In the genomic region with DNA sequence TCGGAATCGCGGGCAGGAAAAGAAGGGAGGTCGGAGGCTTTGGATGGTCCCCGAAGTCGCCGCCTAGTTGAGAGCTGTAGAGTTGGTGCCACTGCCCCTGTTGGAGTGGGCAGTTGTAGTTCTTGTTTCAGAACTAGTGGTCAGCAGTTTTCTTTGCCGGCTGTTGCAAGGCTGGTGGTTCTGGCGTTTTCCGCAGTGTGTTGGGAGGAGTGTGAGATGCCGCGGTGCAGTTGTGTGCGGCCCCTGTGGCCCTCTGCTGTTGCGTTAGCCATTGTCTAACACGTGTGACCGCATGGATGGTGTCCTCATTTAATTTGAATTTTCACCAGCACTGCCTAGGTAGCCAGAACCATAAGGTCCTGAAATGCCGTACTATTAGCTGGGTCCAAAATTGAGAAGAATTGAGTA, we compare ENCODE assay signal across 8 cellular contexts. TPM values are rescaled to one million over a fixed set of nuclear protein-coding genes. Genes with fewer than 3 reads are reported as not detected.
A peak's percentile ranks its signal among the peaks of the same experiment; 100 is the strongest.
DNase-seq lines count a peak whose midpoint lies in the region; ATAC-seq and TF ChIP-seq lines count a peak whose summit lies in the region.

No MANE protein-coding gene starts in this region.

- peaks cover 12% of the 10 kb centered on the region for H3K36me3 Mint-ChIP-seq in chondrocyte (ENCODE audit: low read depth)

- H3K56ac ChIP-seq in mesendoderm (ENCODE audit: low read length), result peak overlapping the region; percentile 97

- peak overlapping the region; percentile 92 for H3K4me3 Mint-ChIP-seq in chondrocyte (ENCODE audit: unreplicated experiment)

- no peak overlapping the region for H4K8ac ChIP-seq in mesendoderm (ENCODE audit: low read depth, low read length)

- H3K4me2 ChIP-seq in Karpas-422 (ENCODE audit: low read depth, low read length, poor library complexity, severe bottlenecking) (peak overlapping the region; percentile 84), mesendoderm (ENCODE audit: low read length) (peak overlapping the region; percentile 61)

- intact Hi-C loops in aorta (cut with DNase I), result loop anchor here (2.0 to 10.0 kb wide), 3 partner anchors 25 to 739 kb away; a partner anchor contains a TSS

- peaks cover 56% of the 10 kb centered on the region for H4K20me1 ChIP-seq in Karpas-422 (ENCODE audit: insufficient read depth, low read depth, low read length)

- H3K79me2 ChIP-seq in Karpas-422 (ENCODE audit: low read length) (peaks cover 75% of the 10 kb centered on the region), mesendoderm (ENCODE audit: control insufficient read depth, insufficient read depth, low read length) (peaks cover 63% of the 10 kb centered on the region)

- H3K9me2 ChIP-seq in Karpas-422 (replicated peaks; ENCODE audit: insufficient read depth, low read length), result no peaks in the 10 kb centered on the region

- no peaks in the 10 kb centered on the region for H3K9me3 ChIP-seq in Karpas-422 (ENCODE audit: low read length)
- H3K9me3 ChIP-seq in aorta (ENCODE audit: control insufficient read depth, low read length), result no peaks in the 10 kb centered on the region

- no peak overlapping the region for H3K18ac ChIP-seq in mesendoderm (ENCODE audit: low read length)

- no CpG with 5 or more reads among the region's 17 CpGs for WGBS in mesendoderm (ENCODE audit: extremely low coverage, insufficient coverage, low lambda C conversion rate)
- WGBS in aorta, 2 donors, result 0% methylated on average over 17 of the region's 17 CpGs

- H2AFZ ChIP-seq in Karpas-422 (ENCODE audit: low read length), result no peak overlapping the region

- H3K27ac Mint-ChIP-seq in chondrocyte (ENCODE audit: unreplicated experiment), result peak overlapping the region; percentile 96

- H3K4me3 ChIP-seq in Karpas-422 (ENCODE audit: low read length), result peak overlapping the region; percentile 90
- H3K4me3 ChIP-seq in mesendoderm (ENCODE audit: low read length), result peak overlapping the region; percentile 70
- H3K4me3 ChIP-seq in aorta (ENCODE audit: low read length in 2 of 2), result peak overlapping the region; percentile 36 to 96

- peak overlapping the region; percentile 97 for H3K23ac ChIP-seq in mesendoderm (ENCODE audit: low read length)

- H3K4me1 Mint-ChIP-seq in chondrocyte (ENCODE audit: low read depth), result peaks cover 61% of the 10 kb centered on the region

- DNase-seq in Ammon's horn (ENCODE audit: low spot score), result peak; percentile 57
- DNase-seq in Karpas-422, result no peak
- no peak for DNase-seq in chondrocyte (ENCODE audit: low spot score)
- no peak for DNase-seq in mesendoderm
- DNase-seq in aorta, result peak; percentile 67 to 72
- DNase-seq in T-helper 9 cell, result no peak

- no peak overlapping the region for H3K4ac ChIP-seq in mesendoderm (ENCODE audit: low read depth, low read length)

- peak overlapping the region; percentile 92 for H3K9ac ChIP-seq in Karpas-422 (ENCODE audit: low read length)
- peak overlapping the region; percentile 88 for H3K9ac ChIP-seq in mesendoderm (ENCODE audit: low read length)

- no peaks in the 10 kb centered on the region for H3K27me3 Mint-ChIP-seq in chondrocyte (ENCODE audit: low read depth)

- no peak overlapping the region for H3K27ac ChIP-seq in Karpas-422 (ENCODE audit: low read length)
- no peak overlapping the region for H3K27ac ChIP-seq in mesendoderm (ENCODE audit: low read depth, low read length)
- peak overlapping the region in 1 of 2 donors; percentile 88 for H3K27ac ChIP-seq in aorta (ENCODE audit: low read depth in 1 of 2, low read length in 2 of 2)

- H2AK5ac ChIP-seq in mesendoderm (ENCODE audit: low read length), result no peak overlapping the region

- H3K36me3 ChIP-seq in Karpas-422 (ENCODE audit: insufficient read depth, low read length) (peaks cover 13% of the 10 kb centered on the region), mesendoderm (ENCODE audit: control insufficient read depth, insufficient read depth, low read length) (peaks cover 8% of the 10 kb centered on the region), aorta (ENCODE audit: control insufficient read depth in 1 of 2, insufficient read depth in 2 of 2, low read length in 1 of 2) (no peaks in the 10 kb centered on the region)

- peaks cover 4% of the 10 kb centered on the region for H3K79me1 ChIP-seq in mesendoderm (ENCODE audit: low read length)

- H3K4me1 ChIP-seq in Karpas-422 (ENCODE audit: low read length) (peaks cover 29% of the 10 kb centered on the region), mesendoderm (ENCODE audit: control insufficient read depth, low read depth, low read length) (peaks cover 20% of the 10 kb centered on the region), aorta (ENCODE audit: control insufficient read depth in 1 of 2, insufficient read depth in 2 of 2, low read length in 2 of 2) (peaks cover 2 to 12% of the 10 kb centered on the region in 2 donors)

- H3K27me3 ChIP-seq in Karpas-422 (ENCODE audit: low read length) (no peaks in the 10 kb centered on the region), mesendoderm (ENCODE audit: insufficient read depth, low read length, poor library complexity) (no peaks in the 10 kb centered on the region), aorta (ENCODE audit: control insufficient read depth in 1 of 2, insufficient read depth in 2 of 2, low read length in 1 of 2) (no peaks in the 10 kb centered on the region)

- H2BK5ac ChIP-seq in mesendoderm (ENCODE audit: low read length), result no peak overlapping the region

- H4K5ac ChIP-seq in mesendoderm (ENCODE audit: low read length), result no peak overlapping the region

- TF ChIP-seq CTCF in chondrocyte (IDR thresholded peaks at IDR 0.05), result peak; percentile 48

- ATAC-seq in aorta (ENCODE audit: low FRiP score) (no peak), GM21529 (IDR thresholded peaks at IDR 0.05; ENCODE audit: unreplicated experiment) (no peak), HG03460 (IDR thresholded peaks at IDR 0.05; ENCODE audit: unreplicated experiment) (no peak)

- H2BK15ac ChIP-seq in mesendoderm (replicated peaks; ENCODE audit: low read depth), result no peak overlapping the region

- H2BK120ac ChIP-seq in mesendoderm (ENCODE audit: low read depth, low read length), result no peak overlapping the region

- no peaks in the 10 kb centered on the region for H3K9me3 Mint-ChIP-seq in chondrocyte (ENCODE audit: low read depth)

RNA-seq across cellular contexts. Expression of a gene that starts 1.4 kb away (rescaled TPM):
- total RNA-seq in Karpas-422 (2014; rRNA removed; shearing (Covaris generic); ENCODE audit: low replicate concordance), result 107 and 139 TPM in 2 replicates
- total RNA-seq in chondrocyte, result 339 to 392 TPM (median 351 TPM) in 3 replicates
- 264 TPM for polyA plus RNA-seq in mesendoderm (2013, experiment 1 of 2)
- 266 TPM for polyA plus RNA-seq in mesendoderm (2013, experiment 2 of 2)
- 100 to 1,000 TPM; 291 to 356 TPM for total RNA-seq in aorta
- 100 to 1,000 TPM; 232 to 349 TPM for polyA plus RNA-seq in aorta

RNA-seq across cellular contexts. Expression of a gene that starts 19.2 kb away (rescaled TPM):
- total RNA-seq in Karpas-422 (2014; rRNA removed; shearing (Covaris generic); ENCODE audit: low replicate concordance), result 10.4 and 24.7 TPM in 2 replicates
- 12.9 to 15.1 TPM (median 13.3 TPM) in 3 replicates for total RNA-seq in chondrocyte
- 23.0 TPM for polyA plus RNA-seq in mesendoderm (2013, experiment 1 of 2)
- 22.1 TPM for polyA plus RNA-seq in mesendoderm (2013, experiment 2 of 2)
- total RNA-seq in aorta, result 10 to 100 TPM in 1 of 2 donors, 1 to 10 TPM in 1; 7.9 to 11.4 TPM
- polyA plus RNA-seq in aorta, result 10 to 100 TPM in 1 of 2 donors, 1 to 10 TPM in 1; 3.6 to 36.2 TPM

RNA-seq across cellular contexts. Expression of a gene that starts 25.2 kb away (rescaled TPM):
- total RNA-seq in Karpas-422 (2014; rRNA removed; shearing (Covaris generic); ENCODE audit: low replicate concordance), result 76.6 and 79.2 TPM in 2 replicates
- total RNA-seq in chondrocyte (45.4 to 75.6 TPM (median 48.6 TPM) in 3 replicates), aorta (10 to 100 TPM; 27.4 to 35.4 TPM)
- 64.4 TPM for polyA plus RNA-seq in mesendoderm (2013, experiment 1 of 2)
- polyA plus RNA-seq in mesendoderm (2013, experiment 2 of 2), result 65.3 TPM
- 100 to 1,000 TPM in 1 of 2 donors, 10 to 100 TPM in 1; 41.8 to 152 TPM for polyA plus RNA-seq in aorta

RNA-seq across cellular contexts. Expression of a gene that starts 56.2 kb away (rescaled TPM):
- 74.4 and 203 TPM in 2 replicates for total RNA-seq in Karpas-422 (2014; rRNA removed; shearing (Covaris generic); ENCODE audit: low replicate concordance)
- total RNA-seq in chondrocyte (155 to 196 TPM (median 189 TPM) in 3 replicates), aorta (100 to 1,000 TPM; 247 to 248 TPM)
- 87.6 TPM for polyA plus RNA-seq in mesendoderm (2013, experiment 1 of 2)
- 89.9 TPM for polyA plus RNA-seq in mesendoderm (2013, experiment 2 of 2)
- 100 to 1,000 TPM; 660 to 973 TPM for polyA plus RNA-seq in aorta

Comparison
In these comparisons a context has a peak if more than half of its experiments do, and no peak if none do; other contexts are left out.
1. DNase-seq: peak in Ammon's horn (single experiment) and aorta (2 of 2); none in Karpas-422 (single experiment), chondrocyte (single experiment), mesendoderm (single experiment) and T-helper 9 cell (single experiment).
2. Peak in every context shown above with its lines, with median percentiles within 50 percentile points of each other: H3K4me3 ChIP-seq.